ENCODE assay signal across 9 cellular contexts in genomic region chr2:187586091-187586632, GRCh38. TPM values are rescaled to one million over a fixed set of nuclear protein-coding genes. Genes with fewer than 3 reads are reported as not detected.
DNase-seq lines count a peak whose midpoint lies in the region; ATAC-seq lines count a peak whose summit lies in the region.
"Had no signal": no experiment of that assay in that cellular context is flagged by ENCODE, and none has a peak within 500 bp of the region (broad histone marks: within the 10 kb centered on the region; RNA-seq: fewer than 3 reads in every experiment).

No MANE protein-coding gene starts in this region.

- DNase-seq in SIG-M5 treated with dmso at 0.1 percent for 504 hours (lab: John Stamatoyannopoulos, UW; ENCODE audit: unreplicated experiment) (peak; percentile 65), SIG-M5 (lab: John Stamatoyannopoulos, UW) (no peak), SW 1271 (lab: John Stamatoyannopoulos, UW) (peak; percentile 16 to 53), retina (no peak), pons (ENCODE audit: low spot score) (no peak)
- DNase-seq in natural killer cell treated with Interleukin-12 subunit alpha and Interleukin-12 subunit beta and Interleukin-15 and Interleukin-18, amount 100 ng/mL, for 72 hours (ENCODE audit: low spot score), result no peak
- DNase-seq: islet precursor cell had no signal

- peaks cover 13% of the 10 kb centered on the region for H3K9me3 Mint-ChIP-seq in natural killer cell treated with Interleukin-12 subunit alpha and Interleukin-12 subunit beta and Interleukin-15 and Interleukin-18, amount 100 ng/mL, for 72 hours
- peaks cover 3% of the 10 kb centered on the region for H3K9me3 Mint-ChIP-seq in stimulated activated memory B cell treated with anti-CD40 and anti-IgM and Interleukin-4, amounts not matched to agents 10 μg/mL and 1 μg/mL and 100 μg/mL, for 72 hours

- H3K36me3 Mint-ChIP-seq in natural killer cell treated with Interleukin-12 subunit alpha and Interleukin-12 subunit beta and Interleukin-15 and Interleukin-18, amount 100 ng/mL, for 72 hours, result peaks cover 13% of the 10 kb centered on the region
- H3K36me3 Mint-ChIP-seq in stimulated activated memory B cell treated with anti-CD40 and anti-IgM and Interleukin-4, amounts not matched to agents 10 μg/mL and 1 μg/mL and 100 μg/mL, for 72 hours, result no peaks in the 10 kb centered on the region

- peak overlapping the region; percentile 55 to 82 for H3K27ac Mint-ChIP-seq in natural killer cell treated with Interleukin-12 subunit alpha and Interleukin-12 subunit beta and Interleukin-15 and Interleukin-18, amount 100 ng/mL, for 72 hours
- H3K27ac Mint-ChIP-seq in stimulated activated memory B cell treated with anti-CD40 and anti-IgM and Interleukin-4, amounts not matched to agents 10 μg/mL and 1 μg/mL and 100 μg/mL, for 72 hours, result no peak overlapping the region

- peak; percentile 78 for ATAC-seq in HG03159 (IDR thresholded peaks at IDR 0.05; ENCODE audit: unreplicated experiment)
- ATAC-seq in natural killer cell treated with Interleukin-12 subunit alpha and Interleukin-12 subunit beta and Interleukin-15 and Interleukin-18, amount 100 ng/mL, for 72 hours, result peak; percentile 87 to 93
- ATAC-seq in stimulated activated memory B cell treated with anti-CD40 and anti-IgM and Interleukin-4, amounts not matched to agents 10 μg/mL and 1 μg/mL and 100 μg/mL, for 72 hours, result no peak

- H3K27me3 Mint-ChIP-seq in natural killer cell treated with Interleukin-12 subunit alpha and Interleukin-12 subunit beta and Interleukin-15 and Interleukin-18, amount 100 ng/mL, for 72 hours, result no peaks in the 10 kb centered on the region
- no peaks in the 10 kb centered on the region for H3K27me3 Mint-ChIP-seq in stimulated activated memory B cell treated with anti-CD40 and anti-IgM and Interleukin-4, amounts not matched to agents 10 μg/mL and 1 μg/mL and 100 μg/mL, for 72 hours

- H3K4me3 Mint-ChIP-seq in natural killer cell treated with Interleukin-12 subunit alpha and Interleukin-12 subunit beta and Interleukin-15 and Interleukin-18, amount 100 ng/mL, for 72 hours, result peak overlapping the region; percentile 32
- no peak overlapping the region for H3K4me3 Mint-ChIP-seq in stimulated activated memory B cell treated with anti-CD40 and anti-IgM and Interleukin-4, amounts not matched to agents 10 μg/mL and 1 μg/mL and 100 μg/mL, for 72 hours

- H3K4me1 Mint-ChIP-seq in natural killer cell treated with Interleukin-12 subunit alpha and Interleukin-12 subunit beta and Interleukin-15 and Interleukin-18, amount 100 ng/mL, for 72 hours (ENCODE audit: low read depth in 2 of 2), result peaks cover 8 to 16% of the 10 kb centered on the region in 2 donors
- peaks cover 4% of the 10 kb centered on the region for H3K4me1 Mint-ChIP-seq in stimulated activated memory B cell treated with anti-CD40 and anti-IgM and Interleukin-4, amounts not matched to agents 10 μg/mL and 1 μg/mL and 100 μg/mL, for 72 hours

RNA-seq across cellular contexts. Expression of gene TFPI, which starts 31.9 kb away (rescaled TPM):
- 1 to 10 TPM in 1 of 2 donors, under 1 TPM in 1; 0.56 to 1.9 TPM for total RNA-seq in natural killer cell treated with Interleukin-12 subunit alpha and Interleukin-12 subunit beta and Interleukin-15 and Interleukin-18, amount 100 ng/mL, for 72 hours

Comparison
In these comparisons a context has a peak if more than half of its experiments do, and no peak if none do; other contexts are left out.
1. DNase-seq: peak in SIG-M5 treated with dmso at 0.1 percent for 504 hours (single experiment) and SW 1271 (2 of 2); none in SIG-M5 (single experiment), natural killer cell treated with Interleukin-12 subunit alpha and Interleukin-12 subunit beta and Interleukin-15 and Interleukin-18, amount 100 ng/mL, for 72 hours (single experiment), retina (single experiment) and pons (single experiment).